In genomic region chr12:115355301-115355700, GRCh38 we compare ENCODE assay signal across 15 cellular contexts.
DNase-seq lines count a peak whose midpoint lies in the region; ATAC-seq and TF ChIP-seq lines count a peak whose summit lies in the region.
"Had no signal": no experiment of that assay in that cellular context is flagged by ENCODE, and none has a peak within 500 bp of the region (broad histone marks: within the 10 kb centered on the region; RNA-seq: fewer than 3 reads in every experiment).

No MANE protein-coding gene starts in this region.

- CTCF ChIA-PET in mammary epithelial cell (lab: Charles Lee; ENCODE audit: low non-redundant PET), result no interaction called here
- CTCF ChIA-PET in MCF 10A (lab: Yijun Ruan, JAX), result no interaction called here

- peak; percentile 21 for DNase-seq in mammary epithelial cell
- no peak for DNase-seq in MCF 10A (ENCODE audit: unreplicated experiment)
- no peak for DNase-seq in RWPE2 (ENCODE audit: low spot score)
- peak in 1 of 2 donors; percentile 21 for DNase-seq in fibroblast of lung (ENCODE audit: low read depth in 2 of 2)
- DNase-seq in vagina (ENCODE audit: extremely low spot score in 2 of 2), result no peak
- DNase-seq in iPS-NIHi7 (ENCODE audit: extremely low spot score), result no peak
- no peak for DNase-seq in posterior vena cava (ENCODE audit: low spot score)
- DNase-seq: CD8-positive, alpha-beta memory T cell; DMS79 treated with DMSO at 0.1 percent for 48 hours; GF-D8; NCI-H1930; NCI-H446 treated with DMSO at 0.1 percent for 48 hours; NCI-H748 treated with DMSO at 0.1 percent for 48 hours had no signal

- ATAC-seq in RWPE2 (ENCODE audit: low read depth) (no peak), GM19395 (IDR thresholded peaks at IDR 0.05; ENCODE audit: unreplicated experiment) (no peak)

- dilution Hi-C loops in mammary epithelial cell (cut with HindIII; ENCODE audit: low sequenced_read_pairs), result no loop called here

- no peak overlapping the region for H3K4me3 Mint-ChIP-seq in MCF 10A (ENCODE audit: unreplicated experiment)

- H4K20me1 ChIP-seq in mammary epithelial cell (ENCODE audit: insufficient read depth, low read length), result no peaks in the 10 kb centered on the region
- H4K20me1 ChIP-seq in fibroblast of lung (ENCODE audit: control insufficient read depth, extremely low read depth, insufficient read depth, low read length), result no peaks in the 10 kb centered on the region
- H4K20me1 ChIP-seq: BLaER1 treated with 17β-estradiol and CSF1 and Interleukin-3, amounts not matched to agents 10 nM and 100 nM had no signal

- WGBS in mammary epithelial cell (ENCODE audit: low coverage, missing lambda C conversion rate), result 91% methylated on average over 2 of the region's 2 CpGs

- TF ChIP-seq CTCF in mammary epithelial cell (conservative IDR thresholded peaks at IDR 0.05 in 1 of 2, IDR thresholded peaks at IDR 0.05 in 1 of 2; ENCODE audit: extremely low read depth in 1 of 2, insufficient read depth in 1 of 2, low read depth in 1 of 2, low read length in 2 of 2) (no peak), MCF 10A (IDR thresholded peaks at IDR 0.05; ENCODE audit: unreplicated experiment) (no peak), RWPE2 (IDR thresholded peaks at IDR 0.05; ENCODE audit: poor library complexity, severe bottlenecking) (no peak), fibroblast of lung (conservative IDR thresholded peaks at IDR 0.05 in 1 of 2, IDR thresholded peaks at IDR 0.05 in 1 of 2; ENCODE audit: low read depth in 1 of 2, low read length in 2 of 2) (no peak), vagina (IDR thresholded peaks at IDR 0.05) (no peak)

- H3K27me3 Mint-ChIP-seq in MCF 10A (ENCODE audit: insufficient read depth, unreplicated experiment), result no peaks in the 10 kb centered on the region
- H3K27me3 Mint-ChIP-seq: CD8-positive, alpha-beta memory T cell had no signal

- H3K79me2 ChIP-seq in mammary epithelial cell (ENCODE audit: insufficient read depth, low read length), result no peaks in the 10 kb centered on the region
- H3K79me2 ChIP-seq in fibroblast of lung (ENCODE audit: control insufficient read depth, insufficient read depth, low read length), result no peaks in the 10 kb centered on the region

- BruUV-seq in mammary epithelial cell (replicated peaks; lab: Mats Ljungman, UMichigan) (no TSS peak), MCF 10A (replicated peaks; lab: Mats Ljungman, UMichigan) (no TSS peak)

- H3K4me3 ChIP-seq in mammary epithelial cell (replicated peaks in 1 of 3; ENCODE audit: insufficient read depth in 1 of 3, low read depth in 2 of 3, low read length in 3 of 3) (no peak overlapping the region), RWPE2 (ENCODE audit: severe bottlenecking) (no peak overlapping the region), fibroblast of lung (replicated peaks in 1 of 4; ENCODE audit: control extremely low read depth in 1 of 4, insufficient read depth in 1 of 4, low read depth in 3 of 4, low read length in 4 of 4) (no peak overlapping the region), vagina (no peak overlapping the region)
- H3K4me3 ChIP-seq: BLaER1 treated with 17β-estradiol and CSF1 and Interleukin-3, amounts not matched to agents 10 nM and 100 nM had no signal

- no peak for TF ChIP-seq POLR2A in vagina (IDR thresholded peaks at IDR 0.05)

- H3K4me1 ChIP-seq in mammary epithelial cell (ENCODE audit: insufficient read depth, low read length) (peaks cover 17% of the 10 kb centered on the region), RWPE2 (ENCODE audit: insufficient read depth, poor library complexity, severe bottlenecking) (peaks cover 26% of the 10 kb centered on the region), fibroblast of lung (ENCODE audit: control insufficient read depth, extremely low read depth, insufficient read depth, low read length) (peaks cover 9% of the 10 kb centered on the region), vagina (peaks cover 33% of the 10 kb centered on the region)

- H3K4me2 ChIP-seq in mammary epithelial cell (ENCODE audit: insufficient read depth, low read depth, low read length) (no peak overlapping the region), fibroblast of lung (ENCODE audit: extremely low read depth, insufficient read depth, low read length) (no peak overlapping the region)

- H3K9ac ChIP-seq in mammary epithelial cell (ENCODE audit: insufficient read depth, low read length) (no peak overlapping the region), fibroblast of lung (ENCODE audit: insufficient read depth, low read length) (no peak overlapping the region)
- H3K9ac ChIP-seq: BLaER1 treated with 17β-estradiol and CSF1 and Interleukin-3, amounts not matched to agents 10 nM and 100 nM had no signal

- intact Hi-C loops in mammary epithelial cell (cut with micrococcal nuclease) (no loop called here), MCF 10A (cut with micrococcal nuclease) (loop anchor here (2.0 kb wide), 1 partner anchor 398 kb away; no protein-coding TSS in a partner anchor), vagina (cut with DNase I) (no loop called here), posterior vena cava (cut with DNase I) (no loop called here)

- no peak overlapping the region for H2AFZ ChIP-seq in mammary epithelial cell (ENCODE audit: low read depth, low read length)
- H2AFZ ChIP-seq in fibroblast of lung (ENCODE audit: low read length), result peak overlapping the region; percentile 21

- H3K36me3 ChIP-seq in mammary epithelial cell (ENCODE audit: insufficient read depth, low read length) (no peaks in the 10 kb centered on the region), RWPE2 (ENCODE audit: low read depth) (no peaks in the 10 kb centered on the region), fibroblast of lung (ENCODE audit: control insufficient read depth, insufficient read depth, low read length) (no peaks in the 10 kb centered on the region), vagina (no peaks in the 10 kb centered on the region)
- H3K36me3 ChIP-seq: BLaER1 treated with 17β-estradiol and CSF1 and Interleukin-3, amounts not matched to agents 10 nM and 100 nM had no signal

- in situ Hi-C loops in mammary epithelial cell (cut with MboI; ENCODE audit: low sequenced_read_pairs in 2 of 2), result loop anchor here in 1 of 2 donors (25.0 kb wide), 1 partner anchor 407 kb away; no protein-coding TSS in a partner anchor

- H3K27ac ChIP-seq in mammary epithelial cell (ENCODE audit: insufficient read depth, low read depth, low read length), result peak overlapping the region; percentile 96
- H3K27ac ChIP-seq in RWPE2 (ENCODE audit: poor library complexity, severe bottlenecking), result peak overlapping the region; percentile 86
- H3K27ac ChIP-seq in fibroblast of lung (ENCODE audit: insufficient read depth, low read length), result no peak overlapping the region
- H3K27ac ChIP-seq in vagina, result peak overlapping the region; percentile 89

- H3K27me3 ChIP-seq in mammary epithelial cell (ENCODE audit: insufficient read depth, low read length) (no peaks in the 10 kb centered on the region), RWPE2 (ENCODE audit: insufficient read depth, poor library complexity, severe bottlenecking) (no peaks in the 10 kb centered on the region), fibroblast of lung (ENCODE audit: control insufficient read depth, insufficient read depth, low read length) (no peaks in the 10 kb centered on the region), vagina (no peaks in the 10 kb centered on the region)
- H3K27me3 ChIP-seq: BLaER1 treated with 17β-estradiol and CSF1 and Interleukin-3, amounts not matched to agents 10 nM and 100 nM had no signal

- H3K9me3 ChIP-seq in mammary epithelial cell (replicated peaks; ENCODE audit: insufficient read depth, low read length) (no peaks in the 10 kb centered on the region), RWPE2 (ENCODE audit: severe bottlenecking) (no peaks in the 10 kb centered on the region), fibroblast of lung (ENCODE audit: control insufficient read depth, insufficient read depth, low read depth, low read length) (no peaks in the 10 kb centered on the region), vagina (no peaks in the 10 kb centered on the region)

- H3K27ac Mint-ChIP-seq in MCF 10A (ENCODE audit: low read depth, unreplicated experiment), result no peak overlapping the region

- no peaks in the 10 kb centered on the region for H3K36me3 Mint-ChIP-seq in MCF 10A (ENCODE audit: insufficient read depth, unreplicated experiment)
- H3K36me3 Mint-ChIP-seq: CD8-positive, alpha-beta memory T cell had no signal

- H3K9me3 Mint-ChIP-seq in MCF 10A (ENCODE audit: unreplicated experiment), result no peaks in the 10 kb centered on the region

- H3K4me1 Mint-ChIP-seq in MCF 10A (ENCODE audit: insufficient read depth, unreplicated experiment), result peaks cover 42% of the 10 kb centered on the region
- H3K4me1 Mint-ChIP-seq: CD8-positive, alpha-beta memory T cell had no signal

- POLR2A ChIA-PET in MCF 10A (lab: Yijun Ruan, JAX), result no interaction called here
